18 cellular contexts compared by ENCODE assay signal in genomic region chr1:213369465-213369864, GRCh38.
"Had no signal": no experiment of that assay in that cellular context is flagged by ENCODE, and none has a peak within 500 bp of the region (broad histone marks: within the 10 kb centered on the region; RNA-seq: fewer than 3 reads in every experiment).

No MANE protein-coding gene starts in this region.

- ATAC-seq: gastrocnemius medialis, heart right ventricle, psoas muscle had no signal

- H3K27me3 ChIP-seq: cardiac muscle cell, gastrocnemius medialis, heart right ventricle, stomach had no signal

- H3K36me3 ChIP-seq: cardiac muscle cell, gastrocnemius medialis, heart right ventricle, left ventricle myocardium inferior, stomach, thoracic aorta had no signal

- H3K27ac ChIP-seq: cardiac muscle cell, epithelial cell of prostate, gastrocnemius medialis, heart right ventricle, left ventricle myocardium inferior, psoas muscle, stomach, thoracic aorta had no signal

- H3K4me1 ChIP-seq: gastrocnemius medialis, heart right ventricle, left ventricle myocardium inferior, psoas muscle, stomach had no signal

- H3K9me3 ChIP-seq: gastrocnemius medialis, heart right ventricle, left ventricle myocardium inferior, psoas muscle, stomach, thoracic aorta had no signal

- H3K4me3 ChIP-seq: cardiac muscle cell, gastrocnemius medialis, heart right ventricle, left ventricle myocardium inferior, psoas muscle, stomach, thoracic aorta had no signal

- DNase-seq: activated B cell treated with CpG ODN at 0.5 μM for 24 hours; activated CD4-positive, alpha-beta T cell treated with anti-CD3 and anti-CD28 coated beads, Interleukin-2, amount 10 ng/mL, durations not matched to agents 24 days and 14 days; activated CD8-positive, alpha-beta memory T cell treated with anti-CD3 and anti-CD28 coated beads for 24 hours; activated naive CD4-positive, alpha-beta T cell treated with anti-CD3 and anti-CD28 coated beads, Interleukin-2, amount 10 ng/mL, durations not matched to agents 7 days and 5 days; activated T-cell treated with anti-CD3 and anti-CD28 coated beads for 4 hours; effector memory CD4-positive, alpha-beta T cell; gastrocnemius medialis; heart right ventricle; left ventricle myocardium inferior; mesenchymal stem cell; nephron progenitor cell; psoas muscle; stimulated activated CD4-positive, alpha-beta T cell treated with anti-CD3 and anti-CD28 coated beads, Interleukin-15, amount 100 ng/mL, for 24 hours; stimulated activated CD4-positive, alpha-beta T cell treated with anti-CD3 and anti-CD28 coated beads, Interleukin-4, amount 100 ng/mL, for 4 hours; stomach had no signal
